Comparison of ENCODE assay signal across 1 cellular context in the genomic region with DNA sequence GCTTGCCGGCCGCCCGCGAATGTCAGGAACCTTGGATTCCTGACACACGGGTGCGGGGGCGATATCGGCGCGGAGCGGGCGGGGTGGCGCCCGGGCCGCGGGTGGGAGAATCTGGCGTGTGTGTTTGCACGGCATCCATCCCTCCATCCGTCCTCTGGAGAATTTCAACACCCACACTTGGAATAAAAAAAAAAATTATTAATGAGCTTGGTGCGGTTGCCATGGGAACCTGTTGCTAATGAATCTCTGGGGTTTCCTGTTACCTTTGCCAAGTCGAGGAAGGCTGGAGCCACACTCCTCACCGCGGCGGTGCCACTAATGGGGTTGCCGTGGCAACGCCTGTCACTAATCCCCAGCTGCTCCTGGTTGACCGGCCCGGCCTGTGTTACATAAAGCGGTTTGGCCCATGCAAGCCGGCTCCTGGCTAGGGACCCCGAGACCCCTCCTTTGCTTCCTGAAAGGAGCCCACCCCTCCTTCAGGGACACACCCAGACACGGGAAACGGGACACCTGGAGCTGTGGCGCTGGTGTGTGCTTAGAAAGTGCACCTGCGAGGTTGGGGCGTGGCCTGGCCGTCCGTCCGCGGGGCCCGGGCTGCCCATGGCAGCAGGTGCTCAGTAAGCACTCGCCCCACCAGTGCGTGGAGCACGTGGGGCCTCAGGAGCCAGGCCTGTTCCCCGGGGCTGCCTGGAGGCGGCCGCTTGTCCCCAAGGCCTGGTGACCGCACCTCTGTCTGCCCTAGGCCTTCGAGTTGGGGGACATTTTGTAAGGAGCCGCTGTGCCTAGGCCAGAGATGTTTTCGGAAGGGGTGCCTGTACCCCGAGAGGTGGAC.
TF ChIP-seq lines count a peak whose summit lies in the region.

No MANE protein-coding gene starts in this region.

TF ChIP-seq in HepG2, 621 proteins besides CTCF, POLR2A, EP300 and RAD21:
- TF ChIP-seq MXI1 (IDR thresholded peaks at IDR 0.05; ENCODE audit: borderline replicate concordance, low read depth, low read length) (no peak), RFX1 (IDR thresholded peaks at IDR 0.05) (peak; percentile 28)
- TF ChIP-seq, protein P1, sequence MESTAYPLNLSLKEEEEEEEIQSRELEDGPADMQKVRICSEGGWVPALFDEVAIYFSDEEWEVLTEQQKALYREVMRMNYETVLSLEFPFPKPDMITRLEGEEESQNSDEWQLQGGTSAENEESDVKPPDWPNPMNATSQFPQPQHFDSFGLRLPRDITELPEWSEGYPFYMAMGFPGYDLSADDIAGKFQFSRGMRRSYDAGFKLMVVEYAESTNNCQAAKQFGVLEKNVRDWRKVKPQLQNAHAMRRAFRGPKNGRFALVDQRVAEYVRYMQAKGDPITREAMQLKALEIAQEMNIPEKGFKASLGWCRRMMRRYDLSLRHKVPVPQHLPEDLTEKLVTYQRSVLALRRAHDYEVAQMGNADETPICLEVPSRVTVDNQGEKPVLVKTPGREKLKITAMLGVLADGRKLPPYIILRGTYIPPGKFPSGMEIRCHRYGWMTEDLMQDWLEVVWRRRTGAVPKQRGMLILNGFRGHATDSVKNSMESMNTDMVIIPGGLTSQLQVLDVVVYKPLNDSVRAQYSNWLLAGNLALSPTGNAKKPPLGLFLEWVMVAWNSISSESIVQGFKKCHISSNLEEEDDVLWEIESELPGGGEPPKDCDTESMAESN (CRISPR knock-in tag; conservative IDR thresholded peaks at IDR 0.05): no peak
